Comparison of ENCODE assay signal across 30 cellular contexts in the genomic region with DNA sequence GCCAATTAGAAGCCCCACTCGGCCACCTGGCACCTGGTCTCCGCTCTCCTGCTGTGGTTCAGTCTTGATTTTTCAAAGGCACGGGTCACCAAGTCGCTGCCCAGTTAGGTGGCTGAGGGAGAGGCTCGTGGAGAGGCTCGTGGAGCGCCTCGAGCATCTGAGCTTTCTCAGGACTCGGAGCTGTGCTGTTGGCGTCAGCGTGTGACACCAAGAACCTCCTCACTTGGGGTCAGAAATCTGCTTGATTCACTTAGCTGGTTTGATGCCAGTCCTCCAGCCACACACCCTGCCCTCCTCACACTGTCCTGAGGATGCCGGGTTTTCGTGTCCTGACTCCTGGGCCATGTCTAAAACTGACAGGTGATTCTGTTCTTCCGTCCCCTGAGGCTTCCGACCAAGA.
"Had no signal": no experiment of that assay in that cellular context is flagged by ENCODE, and none has a peak within 500 bp of the region (broad histone marks: within the 10 kb centered on the region; RNA-seq: fewer than 3 reads in every experiment).

No MANE protein-coding gene starts in this region.

- H2AFZ ChIP-seq: PC-9 had no signal

- H3K9me3 ChIP-seq: ascending aorta, MG63, SJCRH30 had no signal

- DNase-seq: activated CD4-positive, alpha-beta T cell treated with anti-CD3 and anti-CD28 coated beads, Interleukin-2, amount 10 ng/mL, durations not matched to agents 24 days and 14 days; activated CD4-positive, alpha-beta T cell treated with anti-CD3 and anti-CD28 coated beads, Interleukin-2, amount 50 U/mL, for 4 hours; activated CD8-positive, alpha-beta memory T cell treated with anti-CD3 and anti-CD28 coated beads, Interleukin-2, amount 50 U/mL, for 4 hours; activated effector memory CD4-positive, alpha-beta T cell treated with anti-CD3 and anti-CD28 coated beads, Interleukin-2, amount 50 U/mL, for 16 hours; activated naive CD4-positive, alpha-beta T cell; activated naive CD4-positive, alpha-beta T cell treated with anti-CD3 and anti-CD28 coated beads, Interleukin-2, amount 50 U/mL, for 16 hours; activated naive CD8-positive, alpha-beta T cell treated with anti-CD3 and anti-CD28 coated beads for 36 hours; activated T-cell treated with anti-CD3 and anti-CD28 coated beads for 4 hours; activated T-cell treated with anti-CD3 and anti-CD28 coated beads, Interleukin-2, amount 50 U/mL, for 48 hours; amniotic stem cell; Kasumi-1; KBM-7; MG63; NCI-H1048; NCI-H1105 treated with DMSO at 0.1 percent for 48 hours; NCI-H1436; NCI-H1694 treated with DMSO at 0.1 percent for 48 hours; NCI-H2029; NCI-H510A; NCI-H526; NCI-H748 treated with DMSO at 0.1 percent for 48 hours; SHP77; SJCRH30; WERI-Rb-1 had no signal

- ATAC-seq: activated T-helper 17 cell treated with anti-CD3 and anti-CD28 coated beads, Interleukin-2, amount 50 U/mL, for 72 hours had no signal

- H3K9me3 Mint-ChIP-seq: activated CD4-positive, alpha-beta T cell treated with anti-CD3 and anti-CD28 coated beads, Interleukin-2, amount 10 ng/mL, durations not matched to agents 24 days and 14 days; activated naive CD8-positive, alpha-beta T cell treated with anti-CD3 and anti-CD28 coated beads for 36 hours; activated T-helper 17 cell treated with anti-CD3 and anti-CD28 coated beads, Interleukin-2, amount 50 U/mL, for 72 hours; central memory CD8-positive, alpha-beta T cell had no signal

- H3K27ac ChIP-seq: ascending aorta, PC-9, SJCRH30, SK-N-MC, WERI-Rb-1 had no signal

- H3K4me3 Mint-ChIP-seq: activated CD4-positive, alpha-beta T cell treated with anti-CD3 and anti-CD28 coated beads, Interleukin-2, amount 10 ng/mL, durations not matched to agents 24 days and 14 days; activated naive CD8-positive, alpha-beta T cell treated with anti-CD3 and anti-CD28 coated beads for 36 hours; activated T-helper 17 cell treated with anti-CD3 and anti-CD28 coated beads, Interleukin-2, amount 50 U/mL, for 72 hours; central memory CD8-positive, alpha-beta T cell had no signal

- H3K4me1 ChIP-seq: ascending aorta, SJCRH30 had no signal

- H3K27me3 ChIP-seq: ascending aorta, cardiac muscle cell, MG63, SJCRH30 had no signal

- H3K36me3 ChIP-seq: cardiac muscle cell, SJCRH30 had no signal

- H3K27ac Mint-ChIP-seq: activated naive CD8-positive, alpha-beta T cell treated with anti-CD3 and anti-CD28 coated beads for 36 hours; activated T-helper 17 cell treated with anti-CD3 and anti-CD28 coated beads, Interleukin-2, amount 50 U/mL, for 72 hours had no signal

- H3K27me3 Mint-ChIP-seq: activated CD4-positive, alpha-beta T cell treated with anti-CD3 and anti-CD28 coated beads, Interleukin-2, amount 10 ng/mL, durations not matched to agents 24 days and 14 days; activated naive CD8-positive, alpha-beta T cell treated with anti-CD3 and anti-CD28 coated beads for 36 hours; activated T-helper 17 cell treated with anti-CD3 and anti-CD28 coated beads, Interleukin-2, amount 50 U/mL, for 72 hours; central memory CD8-positive, alpha-beta T cell had no signal

- H3K4me3 ChIP-seq: ascending aorta, cardiac muscle cell, MG63, PC-9, SJCRH30, SK-N-MC had no signal
